In the genomic region with DNA sequence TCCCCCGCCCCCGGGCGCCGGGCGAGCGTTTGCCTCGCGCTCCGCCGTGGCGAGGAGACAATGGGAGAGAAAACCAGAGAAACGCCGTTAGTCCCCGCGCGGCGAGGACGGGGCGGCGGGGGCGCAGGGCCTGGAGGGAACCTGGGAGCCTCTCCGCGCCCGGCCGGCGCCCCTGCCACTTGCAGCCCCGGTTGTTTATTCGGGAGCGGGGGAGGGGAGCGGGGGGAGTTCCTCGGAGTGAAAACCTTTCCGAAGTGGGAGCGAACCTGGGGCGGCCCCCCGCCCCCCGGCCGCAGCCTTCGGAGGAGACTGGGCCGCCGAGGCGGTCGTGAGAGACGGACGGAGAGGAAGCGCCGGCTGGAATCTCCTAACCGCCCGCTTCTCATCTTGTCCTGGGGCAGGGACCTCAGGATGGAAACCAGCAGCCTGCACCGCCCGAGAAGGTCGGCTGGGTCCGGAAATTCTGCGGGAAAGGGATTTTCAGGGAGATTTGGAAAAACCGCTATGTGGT, we compare ENCODE assay signal across 1 cellular context.
TF ChIP-seq lines count a peak whose summit lies in the region.

No MANE protein-coding gene starts in this region.

TF ChIP-seq in HEK293, 187 proteins besides CTCF, POLR2A, EP300 and RAD21 (continued from another document):
- TF ChIP-seq, protein P1, sequence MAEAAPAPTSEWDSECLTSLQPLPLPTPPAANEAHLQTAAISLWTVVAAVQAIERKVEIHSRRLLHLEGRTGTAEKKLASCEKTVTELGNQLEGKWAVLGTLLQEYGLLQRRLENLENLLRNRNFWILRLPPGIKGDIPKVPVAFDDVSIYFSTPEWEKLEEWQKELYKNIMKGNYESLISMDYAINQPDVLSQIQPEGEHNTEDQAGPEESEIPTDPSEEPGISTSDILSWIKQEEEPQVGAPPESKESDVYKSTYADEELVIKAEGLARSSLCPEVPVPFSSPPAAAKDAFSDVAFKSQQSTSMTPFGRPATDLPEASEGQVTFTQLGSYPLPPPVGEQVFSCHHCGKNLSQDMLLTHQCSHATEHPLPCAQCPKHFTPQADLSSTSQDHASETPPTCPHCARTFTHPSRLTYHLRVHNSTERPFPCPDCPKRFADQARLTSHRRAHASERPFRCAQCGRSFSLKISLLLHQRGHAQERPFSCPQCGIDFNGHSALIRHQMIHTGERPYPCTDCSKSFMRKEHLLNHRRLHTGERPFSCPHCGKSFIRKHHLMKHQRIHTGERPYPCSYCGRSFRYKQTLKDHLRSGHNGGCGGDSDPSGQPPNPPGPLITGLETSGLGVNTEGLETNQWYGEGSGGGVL (tag by site-specific recombination; IDR thresholded peaks at IDR 0.05) = peak; percentile 82
- TF ChIP-seq KLF8 (tag by site-specific recombination; IDR thresholded peaks at IDR 0.05) = no peak
